In the genomic region with DNA sequence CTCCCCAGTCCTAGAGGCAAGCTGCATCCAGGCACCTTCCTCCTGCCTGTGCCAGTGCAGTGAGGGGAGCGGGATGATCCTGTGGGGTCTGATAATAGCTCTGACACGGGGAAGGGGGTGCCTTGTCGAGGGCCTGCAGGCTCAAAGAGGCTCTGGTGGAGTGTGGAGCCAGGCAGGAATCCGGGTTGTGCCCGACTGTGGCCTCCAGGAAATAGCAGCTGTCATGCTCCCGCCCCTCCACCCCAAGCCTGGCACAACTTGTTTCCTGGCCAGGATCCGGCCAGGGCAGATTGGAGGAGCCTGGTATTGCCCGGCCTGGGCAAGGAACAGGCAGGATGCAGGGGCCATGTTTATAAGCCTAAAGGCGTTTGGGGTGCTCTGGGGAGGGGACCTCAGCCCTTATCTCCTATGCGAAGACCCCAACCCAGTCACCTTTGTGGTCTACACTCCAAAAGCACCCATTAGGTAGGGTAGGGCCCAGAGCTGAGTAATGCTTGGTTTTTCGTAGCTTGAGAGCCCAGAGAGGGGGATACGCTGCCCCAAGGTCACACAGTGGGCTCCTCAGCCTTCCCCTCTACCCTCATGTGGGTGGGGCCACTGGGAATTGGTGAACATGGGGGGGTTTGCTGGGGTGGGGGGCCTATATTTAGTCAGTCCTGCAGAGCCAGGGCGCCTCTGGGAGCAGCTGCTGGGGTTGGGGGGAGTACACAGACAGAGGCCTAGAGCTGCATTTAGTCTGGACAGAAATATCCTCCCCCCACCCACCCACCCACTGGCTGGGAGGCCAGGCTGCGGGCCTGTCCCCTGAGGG, we compare ENCODE assay signal across 1 cellular context.
TF ChIP-seq lines count a peak whose summit lies in the region.

No MANE protein-coding gene starts in this region.

TF ChIP-seq in WTC11, 78 proteins besides CTCF, POLR2A, EP300 and RAD21 (continued from another document):
- TF ChIP-seq ZSCAN18 (CRISPR knock-in tag; IDR thresholded peaks at IDR 0.05) = no peak
